In the genomic region with DNA sequence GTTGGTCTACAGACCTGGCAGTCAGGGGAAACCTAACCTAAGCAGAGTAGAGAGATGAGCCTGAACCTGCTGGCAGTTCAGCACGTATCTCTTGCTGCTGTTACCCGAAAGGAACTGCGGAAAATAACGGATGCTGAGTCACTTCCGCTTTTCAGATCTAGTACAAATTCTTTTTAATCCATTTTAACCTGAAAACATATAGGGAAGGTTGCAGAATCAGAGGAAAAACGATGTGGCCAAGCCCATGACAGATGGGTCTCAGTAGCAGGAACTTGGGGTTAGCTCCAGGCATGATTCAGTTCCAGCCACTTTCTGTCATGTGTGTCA, we compare ENCODE assay signal across 10 cellular contexts.
DNase-seq lines count a peak whose midpoint lies in the region; ATAC-seq and TF ChIP-seq lines count a peak whose summit lies in the region.
"Had no signal": no experiment of that assay in that cellular context is flagged by ENCODE, and none has a peak within 500 bp of the region (broad histone marks: within the 10 kb centered on the region; RNA-seq: fewer than 3 reads in every experiment).

No MANE protein-coding gene starts in this region.

- ATAC-seq in HG03469 (IDR thresholded peaks at IDR 0.05; ENCODE audit: unreplicated experiment), result peak; percentile 48
- ATAC-seq: left colon had no signal

- intact Hi-C loops in posterior vena cava (cut with DNase I), result no loop called here

- no peak for TF ChIP-seq CTCF in GM12865 (IDR thresholded peaks at IDR 0.05; ENCODE audit: insufficient read depth, low read depth, low read length, missing control alignments)

- no peak overlapping the region for H3K4me3 ChIP-seq in GM12865 (ENCODE audit: low read depth, low read length)

- DNase-seq in GM12865 (ENCODE audit: low read depth) (peak; percentile 63), DMS53 treated with DMSO at 0.1 percent for 48 hours (lab: John Stamatoyannopoulos, UW; ENCODE audit: unreplicated experiment) (no peak), NCI-H446 (lab: John Stamatoyannopoulos, UW) (no peak), posterior vena cava (ENCODE audit: low spot score) (no peak), DMS79 (lab: John Stamatoyannopoulos, UW) (no peak)
- peak; percentile 58 for DNase-seq in activated CD8-positive, alpha-beta memory T cell treated with anti-CD3 and anti-CD28 coated beads, Interleukin-2, amount 50 U/mL, for 48 hours
- peak; percentile 30 to 52 (median 34) for DNase-seq in stimulated activated CD4-positive, alpha-beta T cell treated with anti-CD3 and anti-CD28 coated beads, Interleukin-12 subunit alpha, Interleukin-12 subunit beta, amount 100 ng/mL, for 48 hours (ENCODE audit: low read depth in 2 of 3, low spot score in 1 of 3)
- DNase-seq: left colon, NCI-H1930 had no signal

Comparison
In these comparisons a context has a peak if more than half of its experiments do, and no peak if none do; other contexts are left out.
1. DNase-seq: peak in GM12865 (single experiment), activated CD8-positive, alpha-beta memory T cell treated with anti-CD3 and anti-CD28 coated beads, Interleukin-2, amount 50 U/mL, for 48 hours (single experiment) and stimulated activated CD4-positive, alpha-beta T cell treated with anti-CD3 and anti-CD28 coated beads, Interleukin-12 subunit alpha, Interleukin-12 subunit beta, amount 100 ng/mL, for 48 hours (3 of 3); none in DMS53 treated with DMSO at 0.1 percent for 48 hours (single experiment), NCI-H446 (0 of 2), posterior vena cava (single experiment) and DMS79 (single experiment).